In genomic region chr14:24013654-24014514, GRCh38 we compare ENCODE assay signal across 1 cellular context.
TF ChIP-seq lines count a peak whose summit lies in the region.

No MANE protein-coding gene starts in this region.

TF ChIP-seq in HepG2, 621 proteins besides CTCF, POLR2A, EP300 and RAD21 (continued from another document and continues in another):
- no peak for TF ChIP-seq SYNCRIP (IDR thresholded peaks at IDR 0.05; ENCODE audit: insufficient read depth, low read depth, low read length)
- TF ChIP-seq ONECUT2 (CRISPR knock-in tag; IDR thresholded peaks at IDR 0.05), result peak; percentile 60
- TF ChIP-seq IKZF4 (CRISPR knock-in tag; IDR thresholded peaks at IDR 0.05; ENCODE audit: borderline replicate concordance, low read depth, not compliant biosample characterization), result peak; percentile 32
- TF ChIP-seq SMAD3 (CRISPR knock-in tag; IDR thresholded peaks at IDR 0.05), result peak; percentile 96
- no peak for TF ChIP-seq NR1H2 (CRISPR knock-in tag; IDR thresholded peaks at IDR 0.05; ENCODE audit: borderline replicate concordance, low read depth)
- TF ChIP-seq NR2C2 (CRISPR knock-in tag; IDR thresholded peaks at IDR 0.05; ENCODE audit: borderline replicate concordance), result peak; percentile 22; the same call in 1 of the 2 replicates
- 0 out of 2 replicates have a peak, but pooled peaks have one; percentile 50 for TF ChIP-seq SP4 (CRISPR knock-in tag; IDR thresholded peaks at IDR 0.05)
- TF ChIP-seq ZNF556 (CRISPR knock-in tag; IDR thresholded peaks at IDR 0.05; ENCODE audit: borderline replicate concordance), result peak; percentile 51; the same call in 1 of the 2 replicates
- peak; percentile 71 for TF ChIP-seq FOXK2 (IDR thresholded peaks at IDR 0.05)
- TF ChIP-seq FOXA3 (CRISPR knock-in tag; IDR thresholded peaks at IDR 0.05), result peak; percentile 73
- no peak for TF ChIP-seq AKNA (CRISPR knock-in tag; IDR thresholded peaks at IDR 0.05; ENCODE audit: borderline replicate concordance)
- TF ChIP-seq CREB1 (IDR thresholded peaks at IDR 0.05), result no peak
- no peak for TF ChIP-seq CREB1 (CRISPR knock-in tag; IDR thresholded peaks at IDR 0.05)
- no peak for TF ChIP-seq HMG20B (CRISPR knock-in tag; conservative IDR thresholded peaks at IDR 0.05)
- peak; percentile 70 for TF ChIP-seq GATAD1 (CRISPR knock-in tag; IDR thresholded peaks at IDR 0.05)
- no peak for TF ChIP-seq GLMP (CRISPR knock-in tag; IDR thresholded peaks at IDR 0.05; ENCODE audit: borderline replicate concordance)
- TF ChIP-seq PPARG (CRISPR knock-in tag; conservative IDR thresholded peaks at IDR 0.05), result peak; percentile 78
- peak; percentile 74; the same call in 1 of the 2 replicates for TF ChIP-seq ARID5B (CRISPR knock-in tag; IDR thresholded peaks at IDR 0.05)
- peak; percentile 84 for TF ChIP-seq ZSCAN31 (CRISPR knock-in tag; IDR thresholded peaks at IDR 0.05; ENCODE audit: low read depth)
- TF ChIP-seq FOXC1 (CRISPR knock-in tag; IDR thresholded peaks at IDR 0.05; ENCODE audit: borderline replicate concordance), result peak; percentile 45; the same call in 1 of the 2 replicates
- no peak for TF ChIP-seq NR2F6 (IDR thresholded peaks at IDR 0.05)
- peak; percentile 68 for TF ChIP-seq NR2F6 (CRISPR knock-in tag; IDR thresholded peaks at IDR 0.05)
- TF ChIP-seq FOXJ3 (CRISPR knock-in tag; IDR thresholded peaks at IDR 0.05; ENCODE audit: borderline replicate concordance), result peak; percentile 73; the same call in 1 of the 2 replicates
- TF ChIP-seq TEAD3 (CRISPR knock-in tag; optimal IDR thresholded peaks at IDR 0.05; ENCODE audit: borderline replicate concordance), result peak; percentile 89
- no peak for TF ChIP-seq ZNF776 (CRISPR knock-in tag; IDR thresholded peaks at IDR 0.05)
- TF ChIP-seq ZNF766 (CRISPR knock-in tag; IDR thresholded peaks at IDR 0.05; ENCODE audit: borderline replicate concordance), result peak; percentile 78; the same call in 1 of the 2 replicates
- peak; percentile 91; the same call in 1 of the 2 replicates for TF ChIP-seq KDM3A (CRISPR knock-in tag; IDR thresholded peaks at IDR 0.05; ENCODE audit: low read depth)
- TF ChIP-seq HINFP (CRISPR knock-in tag; IDR thresholded peaks at IDR 0.05; ENCODE audit: low read depth), result peak; percentile 77; the same call in 1 of the 2 replicates
- TF ChIP-seq TFE3 (CRISPR knock-in tag; IDR thresholded peaks at IDR 0.05), result peak; percentile 37; the same call in 1 of the 2 replicates
- peak; percentile 93 for TF ChIP-seq ZNF619 (CRISPR knock-in tag; IDR thresholded peaks at IDR 0.05)
- no peak for TF ChIP-seq PRDM15 (CRISPR knock-in tag; IDR thresholded peaks at IDR 0.05)
- peak; percentile 87; the same call in 1 of the 2 replicates for TF ChIP-seq ZNF614 (CRISPR knock-in tag; IDR thresholded peaks at IDR 0.05; ENCODE audit: borderline replicate concordance)
- peak; percentile 47; the same call in 1 of the 2 replicates for TF ChIP-seq ARNTL (CRISPR knock-in tag; IDR thresholded peaks at IDR 0.05)
- peak; percentile 91; the same call in 1 of the 2 replicates for TF ChIP-seq TSC22D2 (CRISPR knock-in tag; IDR thresholded peaks at IDR 0.05; ENCODE audit: borderline replicate concordance)
- TF ChIP-seq KAT8 (CRISPR knock-in tag; IDR thresholded peaks at IDR 0.05), result peak; percentile 67
- TF ChIP-seq NONO (IDR thresholded peaks at IDR 0.05), result no peak
- peak; percentile 88 for TF ChIP-seq NONO (CRISPR knock-in tag; conservative IDR thresholded peaks at IDR 0.05)
- TF ChIP-seq SRSF9 (IDR thresholded peaks at IDR 0.05; ENCODE audit: borderline replicate concordance, insufficient read depth, low read depth, low read length, poor library complexity, severe bottlenecking), result no peak
- TF ChIP-seq ZBTB33 (CRISPR knock-in tag; IDR thresholded peaks at IDR 0.05), result peak; percentile 62; the same call in 1 of the 2 replicates
- peak; percentile 98; the same call in 1 of the 2 replicates for TF ChIP-seq FOXK1 (CRISPR knock-in tag; IDR thresholded peaks at IDR 0.05; ENCODE audit: borderline replicate concordance, low read depth)
- peak; percentile 80; the same call in 1 of the 2 replicates for TF ChIP-seq ZNF784 (CRISPR knock-in tag; IDR thresholded peaks at IDR 0.05; ENCODE audit: borderline replicate concordance)
- TF ChIP-seq ZNF567 (CRISPR knock-in tag; IDR thresholded peaks at IDR 0.05; ENCODE audit: borderline replicate concordance), result 0 out of 2 replicates have a peak, but pooled peaks have one; percentile 87
- no peak for TF ChIP-seq HDAC6 (IDR thresholded peaks at IDR 0.05; ENCODE audit: low read depth, low read length)
